1 cellular context compared by ENCODE assay signal in genomic region chr18:10140928-10141327, GRCh38.
TF ChIP-seq lines count a peak whose summit lies in the region.

No MANE protein-coding gene starts in this region.

TF ChIP-seq in HepG2, 621 proteins besides CTCF, POLR2A, EP300 and RAD21 (continued from another document and continues in another):
- TF ChIP-seq ZNF609 (CRISPR knock-in tag; IDR thresholded peaks at IDR 0.05; ENCODE audit: borderline replicate concordance) (0 out of 2 replicates have a peak, but pooled peaks have one; percentile 34), GATAD2A (CRISPR knock-in tag; IDR thresholded peaks at IDR 0.05) (peak; percentile 76), ZNF598 (CRISPR knock-in tag; IDR thresholded peaks at IDR 0.05; ENCODE audit: borderline replicate concordance) (no peak), ZNF704 (CRISPR knock-in tag; IDR thresholded peaks at IDR 0.05; ENCODE audit: borderline replicate concordance) (no peak), SAP130 (CRISPR knock-in tag; IDR thresholded peaks at IDR 0.05; ENCODE audit: low read depth) (peak; percentile 53), MYPOP (CRISPR knock-in tag; IDR thresholded peaks at IDR 0.05) (no peak), RFX3 (CRISPR knock-in tag; IDR thresholded peaks at IDR 0.05) (no peak), ATF3 (CRISPR knock-in tag; IDR thresholded peaks at IDR 0.05) (0 out of 2 replicates have a peak, but pooled peaks have one; percentile 41), E2F5 (CRISPR knock-in tag; conservative IDR thresholded peaks at IDR 0.05) (no peak), ZNF235 (CRISPR knock-in tag; IDR thresholded peaks at IDR 0.05; ENCODE audit: borderline replicate concordance) (no peak), ZNF879 (CRISPR knock-in tag; IDR thresholded peaks at IDR 0.05) (no peak), MATR3 (CRISPR knock-in tag; IDR thresholded peaks at IDR 0.05) (no peak), MLX (CRISPR knock-in tag; IDR thresholded peaks at IDR 0.05) (no peak), TFE3 (CRISPR knock-in tag; IDR thresholded peaks at IDR 0.05) (peak; percentile 34; the same call in 1 of the 2 replicates), ZNF607 (CRISPR knock-in tag; IDR thresholded peaks at IDR 0.05; ENCODE audit: borderline replicate concordance) (no peak), ZBTB44 (CRISPR knock-in tag; IDR thresholded peaks at IDR 0.05) (no peak), ZC3H4 (CRISPR knock-in tag; IDR thresholded peaks at IDR 0.05; ENCODE audit: borderline replicate concordance) (no peak), ZBTB2 (CRISPR knock-in tag; IDR thresholded peaks at IDR 0.05; ENCODE audit: low read depth) (no peak), HMGXB4 (CRISPR knock-in tag; IDR thresholded peaks at IDR 0.05; ENCODE audit: borderline replicate concordance in 1 of 2, low read depth in 1 of 2) (no peak), ZFP62 (CRISPR knock-in tag; IDR thresholded peaks at IDR 0.05) (no peak), MTF2 (CRISPR knock-in tag; IDR thresholded peaks at IDR 0.05; ENCODE audit: borderline replicate concordance) (no peak), ZKSCAN1 (IDR thresholded peaks at IDR 0.05; ENCODE audit: low read length) (no peak), KLF6 (CRISPR knock-in tag; IDR thresholded peaks at IDR 0.05) (no peak; the same call in 1 of the 2 replicates), CSRNP2 (CRISPR knock-in tag; conservative IDR thresholded peaks at IDR 0.05; ENCODE audit: low read depth) (no peak), BCLAF1 (IDR thresholded peaks at IDR 0.05) (no peak), MXD1 (CRISPR knock-in tag; IDR thresholded peaks at IDR 0.05) (no peak), AKAP8 (CRISPR knock-in tag; IDR thresholded peaks at IDR 0.05) (no peak), MED1 (CRISPR knock-in tag; IDR thresholded peaks at IDR 0.05) (no peak)
